Comparison of ENCODE assay signal across 8 cellular contexts in the genomic region with DNA sequence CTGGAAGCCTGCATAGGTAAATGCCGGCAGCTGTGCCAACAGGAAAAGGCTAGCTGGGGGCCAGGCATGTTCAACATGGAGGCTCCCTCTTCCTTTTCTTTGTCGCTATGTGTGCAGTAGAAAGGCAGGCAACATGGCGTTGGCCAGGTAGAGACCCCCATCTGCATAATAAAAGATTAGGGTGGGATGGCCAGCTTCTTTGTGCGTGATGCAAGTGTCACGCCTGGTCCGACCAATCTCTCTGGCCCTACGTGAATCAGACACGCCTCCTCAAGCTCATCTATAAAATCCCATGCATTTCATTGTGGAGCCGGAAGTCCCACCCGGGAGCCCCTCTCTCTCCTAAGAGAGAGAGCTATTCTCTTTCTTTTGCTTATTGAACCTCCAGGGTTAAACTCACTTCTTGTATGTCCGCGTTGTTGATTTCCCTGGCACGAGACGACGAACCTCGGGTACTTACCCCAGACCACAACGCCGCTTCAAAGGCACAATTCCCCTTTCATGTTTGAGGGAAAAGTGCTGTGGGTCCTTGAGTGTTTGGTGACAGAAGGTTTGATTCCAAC. TPM values are rescaled to one million over a fixed set of nuclear protein-coding genes. Genes with fewer than 3 reads are reported as not detected.
A peak's percentile ranks its signal among the peaks of the same experiment; 100 is the strongest.
DNase-seq lines count a peak whose midpoint lies in the region; ATAC-seq, FAIRE-seq and TF ChIP-seq lines count a peak whose summit lies in the region.

No MANE protein-coding gene starts in this region.

- H3K36me3 Mint-ChIP-seq in activated CD4-positive, alpha-beta T cell treated with anti-CD3 and anti-CD28 coated beads, Interleukin-2, amount 10 ng/mL, durations not matched to agents 24 days and 14 days (ENCODE audit: low read depth) = no peaks in the 10 kb centered on the region

- H3K4me3 ChIP-seq in heart left ventricle = peak overlapping the region in 1 of 12 donors; percentile 8
- no peak overlapping the region for H3K4me3 ChIP-seq in effector memory CD4-positive, alpha-beta T cell (ENCODE audit: insufficient read depth, low read depth, low read length, poor library complexity, severe bottlenecking)

- peaks cover 0 to 27% (median 13%) of the 10 kb centered on the region in 9 donors for H3K36me3 ChIP-seq in heart left ventricle
- no peaks in the 10 kb centered on the region for H3K36me3 ChIP-seq in effector memory CD4-positive, alpha-beta T cell (ENCODE audit: control insufficient read depth, insufficient read depth, low read length)

- ATAC-seq in heart left ventricle = peak; percentile 1 to 43 (median 18)
- no peak for ATAC-seq in HG02938 (IDR thresholded peaks at IDR 0.05; ENCODE audit: unreplicated experiment)

- H3K9me3 Mint-ChIP-seq in activated CD4-positive, alpha-beta T cell treated with anti-CD3 and anti-CD28 coated beads, Interleukin-2, amount 10 ng/mL, durations not matched to agents 24 days and 14 days = no peaks in the 10 kb centered on the region

- H3K4me1 ChIP-seq in heart left ventricle = peaks cover 0 to 31% (median 3%) of the 10 kb centered on the region in 12 donors
- H3K4me1 ChIP-seq in effector memory CD4-positive, alpha-beta T cell (ENCODE audit: control insufficient read depth, insufficient read depth, low read length, poor library complexity, severe bottlenecking) = peaks cover 7% of the 10 kb centered on the region

- peaks cover 3% of the 10 kb centered on the region for H3K4me1 Mint-ChIP-seq in activated CD4-positive, alpha-beta T cell treated with anti-CD3 and anti-CD28 coated beads, Interleukin-2, amount 10 ng/mL, durations not matched to agents 24 days and 14 days

- H3K27me3 Mint-ChIP-seq in activated CD4-positive, alpha-beta T cell treated with anti-CD3 and anti-CD28 coated beads, Interleukin-2, amount 10 ng/mL, durations not matched to agents 24 days and 14 days = no peaks in the 10 kb centered on the region

- peak overlapping the region in 10 of 12 donors; percentile 5 to 74 (median 58) for H3K27ac ChIP-seq in heart left ventricle
- H3K27ac ChIP-seq in effector memory CD4-positive, alpha-beta T cell (ENCODE audit: insufficient read depth, low read length, poor library complexity, severe bottlenecking) = no peak overlapping the region

- H3K27ac Mint-ChIP-seq in activated CD4-positive, alpha-beta T cell treated with anti-CD3 and anti-CD28 coated beads, Interleukin-2, amount 10 ng/mL, durations not matched to agents 24 days and 14 days = no peak overlapping the region

- no peaks in the 10 kb centered on the region for H3K9me3 ChIP-seq in heart left ventricle
- H3K9me3 ChIP-seq in effector memory CD4-positive, alpha-beta T cell (ENCODE audit: control insufficient read depth, low read length) = no peaks in the 10 kb centered on the region

- TF ChIP-seq CTCF in heart left ventricle (IDR thresholded peaks at IDR 0.05) = no peak

- H3K27me3 ChIP-seq in heart left ventricle = no peaks in the 10 kb centered on the region
- no peaks in the 10 kb centered on the region for H3K27me3 ChIP-seq in effector memory CD4-positive, alpha-beta T cell (replicated peaks; ENCODE audit: control insufficient read depth, insufficient read depth, low read length, poor library complexity, severe bottlenecking)

- H3K4me3 Mint-ChIP-seq in activated CD4-positive, alpha-beta T cell treated with anti-CD3 and anti-CD28 coated beads, Interleukin-2, amount 10 ng/mL, durations not matched to agents 24 days and 14 days = no peak overlapping the region

- 59 to 79% (median 73%) methylated on average over 18 of the region's 18 CpGs for WGBS in heart left ventricle, 4 donors

- peak; percentile 63 for DNase-seq in activated CD4-positive, alpha-beta T cell treated with anti-CD3 and anti-CD28 coated beads, Interleukin-2, amount 10 ng/mL, durations not matched to agents 24 days and 14 days
- DNase-seq in activated CD4-positive, alpha-beta T cell treated with anti-CD3 and anti-CD28 coated beads for 4 hours = no peak
- DNase-seq in RPMI7951 (ENCODE audit: low read depth) (peak; percentile 66), heart left ventricle (no peak), superior temporal gyrus (ENCODE audit: extremely low spot score) (peak; percentile 73), frontal cortex (ENCODE audit: low spot score in 2 of 2) (no peak)
- no peak for DNase-seq in effector memory CD4-positive, alpha-beta T cell

- intact Hi-C loops in activated CD4-positive, alpha-beta T cell treated with anti-CD3 and anti-CD28 coated beads, Interleukin-2, amount 10 ng/mL, durations not matched to agents 24 days and 14 days (cut with micrococcal nuclease) = no loop called here
- intact Hi-C loops in heart left ventricle (cut with DNase I) = loop anchor here in 1 of 10 donors (10.0 kb wide), 1 partner anchor 199 kb away; no protein-coding TSS in a partner anchor

- no peak for FAIRE-seq in frontal cortex (lab: Jason Lieb, UNC)

- TF ChIP-seq POLR2A in heart left ventricle (IDR thresholded peaks at IDR 0.05) = no peak

RNA-seq across cellular contexts. Expression of a gene that starts 25.0 kb away (rescaled TPM):
- total RNA-seq in activated CD4-positive, alpha-beta T cell treated with anti-CD3 and anti-CD28 coated beads, Interleukin-2, amount 10 ng/mL, durations not matched to agents 24 days and 14 days = not detected in 2 replicates
- total RNA-seq in RPMI7951 (2014; rRNA removed; shearing (Covaris generic)) = not detected in 2 replicates
- total RNA-seq in heart left ventricle (under 1 TPM in 2 of 9 donors, not detected in 7; 0.12 to 0.58 TPM), frontal cortex (0.41 TPM)
- polyA plus RNA-seq in heart left ventricle = under 1 TPM; 0.15 TPM

Comparison
In these comparisons a context has a peak if more than half of its experiments do, and no peak if none do; other contexts are left out.
1. DNase-seq: peak in activated CD4-positive, alpha-beta T cell treated with anti-CD3 and anti-CD28 coated beads, Interleukin-2, amount 10 ng/mL, durations not matched to agents 24 days and 14 days (single experiment), RPMI7951 (single experiment) and superior temporal gyrus (single experiment); none in activated CD4-positive, alpha-beta T cell treated with anti-CD3 and anti-CD28 coated beads for 4 hours (0 of 2), heart left ventricle (0 of 5), effector memory CD4-positive, alpha-beta T cell (0 of 3) and frontal cortex (0 of 2).